8 cellular contexts compared by ENCODE assay signal in the genomic region with DNA sequence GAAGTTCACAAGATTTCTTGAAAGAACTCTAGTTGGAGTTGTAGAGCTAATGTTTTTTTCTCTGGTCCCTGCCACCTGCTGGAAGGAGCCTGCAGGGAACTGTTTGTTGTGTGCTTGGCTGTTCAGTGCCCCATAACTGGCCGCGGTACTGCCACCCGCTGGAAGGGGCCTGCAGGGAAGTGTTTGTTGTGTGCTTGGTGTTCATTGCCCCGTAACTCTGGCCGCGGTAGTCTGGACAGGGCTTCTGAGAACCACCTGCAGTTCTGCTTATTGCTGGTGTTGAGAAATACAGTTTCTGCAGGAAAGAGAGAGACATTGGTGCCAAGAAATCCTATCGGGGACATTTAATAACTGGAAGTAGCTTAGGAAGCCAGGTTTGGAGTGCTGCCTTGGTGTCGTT. TPM values are rescaled to one million over a fixed set of nuclear protein-coding genes. Genes with fewer than 3 reads are reported as not detected.
DNase-seq lines count a peak whose midpoint lies in the region; ATAC-seq and TF ChIP-seq lines count a peak whose summit lies in the region.

No MANE protein-coding gene starts in this region.

- peak; percentile 55 for TF ChIP-seq CTCF in BJ (IDR thresholded peaks at IDR 0.05; ENCODE audit: insufficient read depth, low read depth, low read length)
- TF ChIP-seq CTCF in fibroblast of villous mesenchyme (IDR thresholded peaks at IDR 0.05; ENCODE audit: insufficient read depth, low read depth, low read length): peak; percentile 63
- peak; percentile 55 for TF ChIP-seq CTCF in parathyroid adenoma (IDR thresholded peaks at IDR 0.05)

- H3K4me2 ChIP-seq in parathyroid adenoma (ENCODE audit: low read length): no peak overlapping the region

- H3K4me3 Mint-ChIP-seq in effector memory CD8-positive, alpha-beta T cell: no peak overlapping the region
- H3K4me3 Mint-ChIP-seq in activated T-cell treated with anti-CD3 and anti-CD28 coated beads, Interleukin-2, amount 50 U/mL, for 72 hours: no peak overlapping the region

- ATAC-seq in effector memory CD8-positive, alpha-beta T cell (replicated peaks): no peak
- ATAC-seq in activated T-cell treated with anti-CD3 and anti-CD28 coated beads, Interleukin-2, amount 50 U/mL, for 72 hours (replicated peaks in 1 of 2): no peak
- ATAC-seq in HG02885 (IDR thresholded peaks at IDR 0.05; ENCODE audit: poor library complexity, unreplicated experiment): no peak

- H3K4me1 Mint-ChIP-seq in effector memory CD8-positive, alpha-beta T cell (ENCODE audit: low read depth in 2 of 2): peaks cover 11 to 26% of the 10 kb centered on the region in 2 donors
- H3K4me1 Mint-ChIP-seq in activated T-cell treated with anti-CD3 and anti-CD28 coated beads, Interleukin-2, amount 50 U/mL, for 72 hours (ENCODE audit: low read depth): no peaks in the 10 kb centered on the region

- H3K27ac ChIP-seq in SJSA1: no peak overlapping the region
- no peak overlapping the region for H3K27ac ChIP-seq in parathyroid adenoma

- H3K9ac ChIP-seq in parathyroid adenoma: no peak overlapping the region

- H3K9me3 ChIP-seq in SJSA1 (replicated peaks) (no peaks in the 10 kb centered on the region), parathyroid adenoma (ENCODE audit: control insufficient read depth, low read length) (no peaks in the 10 kb centered on the region)

- H3K36me3 ChIP-seq in BJ (ENCODE audit: control insufficient read depth, insufficient read depth, low read length): no peaks in the 10 kb centered on the region
- no peaks in the 10 kb centered on the region for H3K36me3 ChIP-seq in SJSA1
- H3K36me3 ChIP-seq in parathyroid adenoma (ENCODE audit: control insufficient read depth, insufficient read depth, low read length): no peaks in the 10 kb centered on the region

- POLR2A ChIA-PET in BJ (lab: Charles Lee): no interaction called here

- DNase-seq in BJ (ENCODE audit: low read depth) (no peak), HK-2 (ENCODE audit: unreplicated experiment) (peak; percentile 67), SJSA1 (ENCODE audit: low read depth in 1 of 2, low spot score in 2 of 2) (peak; percentile 33 to 57), fibroblast of villous mesenchyme (ENCODE audit: low read depth) (peak; percentile 56)
- no peak for DNase-seq in effector memory CD8-positive, alpha-beta T cell
- DNase-seq in activated T-cell treated with anti-CD3 and anti-CD28 coated beads, Interleukin-2, amount 50 U/mL, for 72 hours: no peak

- no peak overlapping the region for H3K4me3 ChIP-seq in BJ (ENCODE audit: low read depth, low read length)
- no peak overlapping the region for H3K4me3 ChIP-seq in SJSA1
- no peak overlapping the region for H3K4me3 ChIP-seq in fibroblast of villous mesenchyme (ENCODE audit: low read depth, low read length)
- H3K4me3 ChIP-seq in parathyroid adenoma (ENCODE audit: low read depth, low read length): no peak overlapping the region

- H3K27me3 Mint-ChIP-seq in effector memory CD8-positive, alpha-beta T cell: peaks cover 24 to 45% of the 10 kb centered on the region in 2 donors
- peaks cover 18% of the 10 kb centered on the region for H3K27me3 Mint-ChIP-seq in activated T-cell treated with anti-CD3 and anti-CD28 coated beads, Interleukin-2, amount 50 U/mL, for 72 hours (ENCODE audit: low read depth)

- CTCF ChIA-PET in BJ (lab: Yijun Ruan, JAX): interaction anchor here (0.7 to 2.1 kb wide), 4 partner anchors 9 to 45 kb away, joined by 3 to 6 read pairs (median 4); no protein-coding TSS in a partner anchor

- peaks cover 4% of the 10 kb centered on the region for H3K36me3 Mint-ChIP-seq in effector memory CD8-positive, alpha-beta T cell (ENCODE audit: insufficient read depth)
- H3K36me3 Mint-ChIP-seq in activated T-cell treated with anti-CD3 and anti-CD28 coated beads, Interleukin-2, amount 50 U/mL, for 72 hours (ENCODE audit: insufficient read depth in 2 of 2): no peaks in the 10 kb centered on the region

- peaks cover 85% of the 10 kb centered on the region for H3K79me2 ChIP-seq in parathyroid adenoma

- H3K27ac Mint-ChIP-seq in effector memory CD8-positive, alpha-beta T cell: no peak overlapping the region
- no peak overlapping the region for H3K27ac Mint-ChIP-seq in activated T-cell treated with anti-CD3 and anti-CD28 coated beads, Interleukin-2, amount 50 U/mL, for 72 hours

- H3K4me1 ChIP-seq in SJSA1 (replicated peaks) (peaks cover 8% of the 10 kb centered on the region; the same call in 1 of the 2 replicates), parathyroid adenoma (peaks cover 2% of the 10 kb centered on the region)

- H2AFZ ChIP-seq in parathyroid adenoma: no peak overlapping the region

- no peaks in the 10 kb centered on the region for H3K27me3 ChIP-seq in BJ (ENCODE audit: control insufficient read depth, insufficient read depth, low read length)
- H3K27me3 ChIP-seq in SJSA1 (replicated peaks): no peaks in the 10 kb centered on the region
- H3K27me3 ChIP-seq in parathyroid adenoma (ENCODE audit: control insufficient read depth, insufficient read depth, low read length): no peaks in the 10 kb centered on the region

- H3K9me3 Mint-ChIP-seq in effector memory CD8-positive, alpha-beta T cell: no peaks in the 10 kb centered on the region
- no peaks in the 10 kb centered on the region for H3K9me3 Mint-ChIP-seq in activated T-cell treated with anti-CD3 and anti-CD28 coated beads, Interleukin-2, amount 50 U/mL, for 72 hours

RNA-seq across cellular contexts. Expression of a gene that starts 58.1 kb away (rescaled TPM):
- polyA plus RNA-seq in BJ (2011; rRNA removed): 11.0 and 14.9 TPM in 2 replicates
- polyA minus RNA-seq in BJ (2011; rRNA and poly(A)+ RNA removed): 22.9 and 25.5 TPM in 2 replicates
- total RNA-seq in SJSA1 (2014; rRNA removed; shearing (Covaris generic)): 15.4 and 23.4 TPM in 2 replicates
- 10.8 and 13.9 TPM in 2 replicates for total RNA-seq in fibroblast of villous mesenchyme
- total RNA-seq in activated T-cell treated with anti-CD3 and anti-CD28 coated beads, Interleukin-2, amount 50 U/mL, for 72 hours: 1 to 10 TPM in 1 of 2 donors, under 1 TPM in 1; 0.74 to 2.9 TPM

Comparison
In these comparisons a context has a peak if more than half of its experiments do, and no peak if none do; other contexts are left out.
1. DNase-seq: peak in HK-2 (single experiment), SJSA1 (2 of 2) and fibroblast of villous mesenchyme (single experiment); none in BJ (single experiment), effector memory CD8-positive, alpha-beta T cell (0 of 3) and activated T-cell treated with anti-CD3 and anti-CD28 coated beads, Interleukin-2, amount 50 U/mL, for 72 hours (0 of 2).
2. Peak in every context shown above with its lines, with median percentiles within 50 percentile points of each other: CTCF ChIP-seq.